ENCODE assay signal across 1 cellular context in the genomic region with DNA sequence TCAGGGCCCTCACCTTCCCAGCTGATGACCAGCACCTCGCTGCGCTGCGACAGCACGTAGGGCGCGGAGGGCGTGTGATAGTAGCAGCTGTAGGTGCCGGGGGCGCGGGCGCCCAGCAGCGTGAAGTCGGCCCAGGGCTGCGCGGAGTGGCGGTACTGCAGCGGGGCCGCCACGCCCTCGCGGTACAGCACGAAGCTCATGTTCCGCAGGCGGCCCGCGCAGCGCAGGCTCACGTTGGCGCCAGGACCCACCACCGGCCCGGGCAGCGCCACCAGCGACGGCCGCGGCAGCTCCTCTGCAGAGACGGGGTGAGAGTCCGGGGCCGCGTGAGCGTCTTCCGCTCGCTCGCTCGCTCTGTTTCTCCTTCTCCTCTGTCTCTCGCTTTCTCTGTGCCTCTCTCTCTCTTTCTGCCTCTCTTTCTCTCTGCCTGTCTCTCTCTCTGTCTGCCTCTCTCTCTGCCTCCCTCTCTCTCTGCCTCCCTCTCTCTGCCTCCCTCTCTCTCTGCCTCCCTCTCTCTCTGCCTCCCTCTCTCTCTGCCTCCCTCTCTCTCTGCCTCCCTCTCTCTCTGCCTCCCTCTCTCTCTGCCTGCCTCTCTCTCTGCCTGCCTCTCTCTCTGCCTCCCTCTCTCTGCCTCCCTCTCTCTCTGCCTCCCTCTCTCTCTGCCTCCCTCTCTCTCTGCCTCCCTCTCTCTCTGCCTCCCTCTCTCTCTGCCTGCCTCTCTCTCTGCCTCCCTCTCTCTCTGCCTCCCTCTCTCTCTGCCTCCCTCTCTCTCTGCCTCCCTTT.
TF ChIP-seq lines count a peak whose summit lies in the region.
"Not testable (repeated sequence)": the region's sequence is repeated elsewhere in the genome, so short reads cannot be mapped to it uniquely, and the experiment has no call there.

No MANE protein-coding gene starts in this region.

TF ChIP-seq in K562, 482 proteins besides CTCF, POLR2A, EP300 and RAD21 (continues in another document):
- not testable (repeated sequence) for TF ChIP-seq ETV6 (IDR thresholded peaks at IDR 0.05; ENCODE audit: borderline replicate concordance in 1 of 2, low read depth in 2 of 2, low read length in 1 of 2); ATF1 (CRISPR knock-in tag; IDR thresholded peaks at IDR 0.05); JUN (IDR thresholded peaks at IDR 0.05; ENCODE audit: borderline replicate concordance, low read depth, low read length); TEAD4 (IDR thresholded peaks at IDR 0.05; ENCODE audit: low read length); CREB1 (IDR thresholded peaks at IDR 0.05); FOXM1 (IDR thresholded peaks at IDR 0.05; ENCODE audit: low read depth)
- TF ChIP-seq ETV6 (CRISPR knock-in tag; IDR thresholded peaks at IDR 0.05; ENCODE audit: borderline replicate concordance) (peak; percentile 88; the same call in 1 of the 2 replicates), ZBTB1 (CRISPR knock-in tag; IDR thresholded peaks at IDR 0.05; ENCODE audit: borderline replicate concordance, low read depth) (peak; percentile 73; the same call in 1 of the 2 replicates), GABPB1 (CRISPR knock-in tag; IDR thresholded peaks at IDR 0.05) (peak; percentile 61; the same call in 1 of the 2 replicates), ZFX (CRISPR knock-in tag; IDR thresholded peaks at IDR 0.05) (peak; percentile 81), RBFOX2 (IDR thresholded peaks at IDR 0.05; ENCODE audit: low read depth, low read length) (peak; percentile 56), ZNF263 (CRISPR knock-in tag; IDR thresholded peaks at IDR 0.05; ENCODE audit: borderline replicate concordance) (peak; percentile 44; the same call in 1 of the 2 replicates), NR1H2 (CRISPR knock-in tag; IDR thresholded peaks at IDR 0.05) (peak; percentile 95; the same call in 1 of the 2 replicates), POLR2G (IDR thresholded peaks at IDR 0.05; ENCODE audit: low read depth, low read length) (peak; percentile 50), ZNF282 (CRISPR knock-in tag; IDR thresholded peaks at IDR 0.05) (peak; percentile 58; the same call in 1 of the 2 replicates), TEAD1 (CRISPR knock-in tag; IDR thresholded peaks at IDR 0.05) (peak in 1 of 2 experiments; percentile 80; a peak in 1 of 4 replicates), TGIF2 (CRISPR knock-in tag; IDR thresholded peaks at IDR 0.05) (peak; percentile 92; the same call in 1 of the 2 replicates), ATF1 (tag; IDR thresholded peaks at IDR 0.05) (0 out of 2 replicates have a peak, but pooled peaks have one; percentile 11), STAG1 (CRISPR knock-in tag; IDR thresholded peaks at IDR 0.05; ENCODE audit: borderline replicate concordance) (peak; percentile 43; the same call in 1 of the 2 replicates), CXXC5 (CRISPR knock-in tag; IDR thresholded peaks at IDR 0.05) (peak; percentile 70), JUN (CRISPR knock-in tag; IDR thresholded peaks at IDR 0.05; ENCODE audit: borderline replicate concordance) (peak; percentile 63; the same call in 1 of the 2 replicates), GATAD2A (IDR thresholded peaks at IDR 0.05) (0 out of 2 replicates have a peak, but pooled peaks have one; percentile 31), PHF8 (IDR thresholded peaks at IDR 0.05; ENCODE audit: borderline replicate concordance, low read length) (peak; percentile 14; the same call in 1 of the 2 replicates), RBBP5 (IDR thresholded peaks at IDR 0.05; ENCODE audit: borderline replicate concordance, insufficient read depth, low read length, poor library complexity, severe bottlenecking) (peak; percentile 48), HDAC8 (tag; IDR thresholded peaks at IDR 0.05) (0 out of 2 replicates have a peak, but pooled peaks have one; percentile 25), TEAD4 (CRISPR knock-in tag; IDR thresholded peaks at IDR 0.05; ENCODE audit: borderline replicate concordance) (peak; percentile 92; the same call in 1 of the 2 replicates), FOXA3 (CRISPR knock-in tag; conservative IDR thresholded peaks at IDR 0.05 in 1 of 2, IDR thresholded peaks at IDR 0.05 in 1 of 2) (peak in 1 of 2 experiments; percentile 72; a peak in 1 of 4 replicates), NRF1 (conservative IDR thresholded peaks at IDR 0.05 in 1 of 2, IDR thresholded peaks at IDR 0.05 in 1 of 2) (peak; percentile 81 to 85), ZNF124 (CRISPR knock-in tag; IDR thresholded peaks at IDR 0.05) (peak; percentile 81; the same call in 1 of the 2 replicates), CBFB (CRISPR knock-in tag; IDR thresholded peaks at IDR 0.05) (peak; percentile 64), CREB1 (CRISPR knock-in tag; IDR thresholded peaks at IDR 0.05) (peak; percentile 65), NR3C1 (CRISPR knock-in tag; IDR thresholded peaks at IDR 0.05) (peak; percentile 90), FOXM1 (CRISPR knock-in tag; IDR thresholded peaks at IDR 0.05; ENCODE audit: low read depth) (peak; percentile 96), ZNF232 (CRISPR knock-in tag; IDR thresholded peaks at IDR 0.05) (peak; percentile 89; the same call in 1 of the 2 replicates), SIN3A (IDR thresholded peaks at IDR 0.05; ENCODE audit: borderline replicate concordance in 2 of 2, control insufficient read depth in 1 of 2, low read depth in 2 of 2, low read length in 2 of 2) (peak in 1 of 2 experiments; percentile 17; a peak in 1 of 4 replicates), ZNF217 (CRISPR knock-in tag; IDR thresholded peaks at IDR 0.05) (0 out of 2 replicates have a peak, but pooled peaks have one; percentile 3), L3MBTL2 (IDR thresholded peaks at IDR 0.05) (peak; percentile 98), HMGN3 (IDR thresholded peaks at IDR 0.05; ENCODE audit: borderline replicate concordance, extremely low read depth, insufficient read length, low read depth, low read length) (peak; percentile 47), ZNF431 (CRISPR knock-in tag; IDR thresholded peaks at IDR 0.05) (peak; percentile 84)
- TF ChIP-seq, protein P1, sequence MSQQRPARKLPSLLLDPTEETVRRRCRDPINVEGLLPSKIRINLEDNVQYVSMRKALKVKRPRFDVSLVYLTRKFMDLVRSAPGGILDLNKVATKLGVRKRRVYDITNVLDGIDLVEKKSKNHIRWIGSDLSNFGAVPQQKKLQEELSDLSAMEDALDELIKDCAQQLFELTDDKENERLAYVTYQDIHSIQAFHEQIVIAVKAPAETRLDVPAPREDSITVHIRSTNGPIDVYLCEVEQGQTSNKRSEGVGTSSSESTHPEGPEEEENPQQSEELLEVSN (IDR thresholded peaks at IDR 0.05; ENCODE audit: borderline replicate concordance in 1 of 2, extremely low read depth in 1 of 2, insufficient read depth in 1 of 2, insufficient read length in 1 of 2, low read depth in 1 of 2, low read length in 1 of 2, poor library complexity in 1 of 2, severe bottlenecking in 1 of 2), result peak; percentile 94 to 99
- TF ChIP-seq, protein P2, sequence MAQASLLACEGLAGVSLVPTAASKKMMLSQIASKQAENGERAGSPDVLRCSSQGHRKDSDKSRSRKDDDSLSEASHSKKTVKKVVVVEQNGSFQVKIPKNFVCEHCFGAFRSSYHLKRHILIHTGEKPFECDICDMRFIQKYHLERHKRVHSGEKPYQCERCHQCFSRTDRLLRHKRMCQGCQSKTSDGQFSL (CRISPR knock-in tag; IDR thresholded peaks at IDR 0.05), result peak; percentile 50; the same call in 1 of the 2 replicates
- TF ChIP-seq, protein P2 (tag; IDR thresholded peaks at IDR 0.05), result not testable (repeated sequence)
- TF ChIP-seq, protein P3, sequence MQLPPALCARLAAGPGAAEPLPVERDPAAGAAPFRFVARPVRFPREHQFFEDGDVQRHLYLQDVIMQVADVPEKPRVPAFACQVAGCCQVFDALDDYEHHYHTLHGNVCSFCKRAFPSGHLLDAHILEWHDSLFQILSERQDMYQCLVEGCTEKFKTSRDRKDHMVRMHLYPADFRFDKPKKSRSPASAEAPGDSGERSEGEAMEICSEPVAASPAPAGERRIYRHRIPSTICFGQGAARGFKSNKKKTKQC (CRISPR knock-in tag; IDR thresholded peaks at IDR 0.05), result peak; percentile 95
- TF ChIP-seq, protein P4, sequence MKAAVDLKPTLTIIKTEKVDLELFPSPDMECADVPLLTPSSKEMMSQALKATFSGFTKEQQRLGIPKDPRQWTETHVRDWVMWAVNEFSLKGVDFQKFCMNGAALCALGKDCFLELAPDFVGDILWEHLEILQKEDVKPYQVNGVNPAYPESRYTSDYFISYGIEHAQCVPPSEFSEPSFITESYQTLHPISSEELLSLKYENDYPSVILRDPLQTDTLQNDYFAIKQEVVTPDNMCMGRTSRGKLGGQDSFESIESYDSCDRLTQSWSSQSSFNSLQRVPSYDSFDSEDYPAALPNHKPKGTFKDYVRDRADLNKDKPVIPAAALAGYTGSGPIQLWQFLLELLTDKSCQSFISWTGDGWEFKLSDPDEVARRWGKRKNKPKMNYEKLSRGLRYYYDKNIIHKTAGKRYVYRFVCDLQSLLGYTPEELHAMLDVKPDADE (conservative IDR thresholded peaks at IDR 0.05; ENCODE audit: control insufficient read depth, low read depth, low read length), result 0 out of 2 replicates have a peak, but pooled peaks have one; percentile 26
- TF ChIP-seq, protein P5, sequence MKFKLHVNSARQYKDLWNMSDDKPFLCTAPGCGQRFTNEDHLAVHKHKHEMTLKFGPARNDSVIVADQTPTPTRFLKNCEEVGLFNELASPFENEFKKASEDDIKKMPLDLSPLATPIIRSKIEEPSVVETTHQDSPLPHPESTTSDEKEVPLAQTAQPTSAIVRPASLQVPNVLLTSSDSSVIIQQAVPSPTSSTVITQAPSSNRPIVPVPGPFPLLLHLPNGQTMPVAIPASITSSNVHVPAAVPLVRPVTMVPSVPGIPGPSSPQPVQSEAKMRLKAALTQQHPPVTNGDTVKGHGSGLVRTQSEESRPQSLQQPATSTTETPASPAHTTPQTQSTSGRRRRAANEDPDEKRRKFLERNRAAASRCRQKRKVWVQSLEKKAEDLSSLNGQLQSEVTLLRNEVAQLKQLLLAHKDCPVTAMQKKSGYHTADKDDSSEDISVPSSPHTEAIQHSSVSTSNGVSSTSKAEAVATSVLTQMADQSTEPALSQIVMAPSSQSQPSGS (CRISPR knock-in tag; IDR thresholded peaks at IDR 0.05), result peak; percentile 66; the same call in 1 of the 2 replicates
- TF ChIP-seq, protein P6, sequence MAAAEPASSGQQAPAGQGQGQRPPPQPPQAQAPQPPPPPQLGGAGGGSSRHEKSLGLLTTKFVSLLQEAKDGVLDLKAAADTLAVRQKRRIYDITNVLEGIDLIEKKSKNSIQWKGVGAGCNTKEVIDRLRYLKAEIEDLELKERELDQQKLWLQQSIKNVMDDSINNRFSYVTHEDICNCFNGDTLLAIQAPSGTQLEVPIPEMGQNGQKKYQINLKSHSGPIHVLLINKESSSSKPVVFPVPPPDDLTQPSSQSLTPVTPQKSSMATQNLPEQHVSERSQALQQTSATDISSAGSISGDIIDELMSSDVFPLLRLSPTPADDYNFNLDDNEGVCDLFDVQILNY (CRISPR knock-in tag; IDR thresholded peaks at IDR 0.05), result 0 out of 2 replicates have a peak, but pooled peaks have one; percentile 77
- TF ChIP-seq, protein P7, sequence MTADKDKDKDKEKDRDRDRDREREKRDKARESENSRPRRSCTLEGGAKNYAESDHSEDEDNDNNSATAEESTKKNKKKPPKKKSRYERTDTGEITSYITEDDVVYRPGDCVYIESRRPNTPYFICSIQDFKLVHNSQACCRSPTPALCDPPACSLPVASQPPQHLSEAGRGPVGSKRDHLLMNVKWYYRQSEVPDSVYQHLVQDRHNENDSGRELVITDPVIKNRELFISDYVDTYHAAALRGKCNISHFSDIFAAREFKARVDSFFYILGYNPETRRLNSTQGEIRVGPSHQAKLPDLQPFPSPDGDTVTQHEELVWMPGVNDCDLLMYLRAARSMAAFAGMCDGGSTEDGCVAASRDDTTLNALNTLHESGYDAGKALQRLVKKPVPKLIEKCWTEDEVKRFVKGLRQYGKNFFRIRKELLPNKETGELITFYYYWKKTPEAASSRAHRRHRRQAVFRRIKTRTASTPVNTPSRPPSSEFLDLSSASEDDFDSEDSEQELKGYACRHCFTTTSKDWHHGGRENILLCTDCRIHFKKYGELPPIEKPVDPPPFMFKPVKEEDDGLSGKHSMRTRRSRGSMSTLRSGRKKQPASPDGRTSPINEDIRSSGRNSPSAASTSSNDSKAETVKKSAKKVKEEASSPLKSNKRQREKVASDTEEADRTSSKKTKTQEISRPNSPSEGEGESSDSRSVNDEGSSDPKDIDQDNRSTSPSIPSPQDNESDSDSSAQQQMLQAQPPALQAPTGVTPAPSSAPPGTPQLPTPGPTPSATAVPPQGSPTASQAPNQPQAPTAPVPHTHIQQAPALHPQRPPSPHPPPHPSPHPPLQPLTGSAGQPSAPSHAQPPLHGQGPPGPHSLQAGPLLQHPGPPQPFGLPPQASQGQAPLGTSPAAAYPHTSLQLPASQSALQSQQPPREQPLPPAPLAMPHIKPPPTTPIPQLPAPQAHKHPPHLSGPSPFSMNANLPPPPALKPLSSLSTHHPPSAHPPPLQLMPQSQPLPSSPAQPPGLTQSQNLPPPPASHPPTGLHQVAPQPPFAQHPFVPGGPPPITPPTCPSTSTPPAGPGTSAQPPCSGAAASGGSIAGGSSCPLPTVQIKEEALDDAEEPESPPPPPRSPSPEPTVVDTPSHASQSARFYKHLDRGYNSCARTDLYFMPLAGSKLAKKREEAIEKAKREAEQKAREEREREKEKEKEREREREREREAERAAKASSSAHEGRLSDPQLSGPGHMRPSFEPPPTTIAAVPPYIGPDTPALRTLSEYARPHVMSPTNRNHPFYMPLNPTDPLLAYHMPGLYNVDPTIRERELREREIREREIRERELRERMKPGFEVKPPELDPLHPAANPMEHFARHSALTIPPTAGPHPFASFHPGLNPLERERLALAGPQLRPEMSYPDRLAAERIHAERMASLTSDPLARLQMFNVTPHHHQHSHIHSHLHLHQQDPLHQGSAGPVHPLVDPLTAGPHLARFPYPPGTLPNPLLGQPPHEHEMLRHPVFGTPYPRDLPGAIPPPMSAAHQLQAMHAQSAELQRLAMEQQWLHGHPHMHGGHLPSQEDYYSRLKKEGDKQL (CRISPR knock-in tag; IDR thresholded peaks at IDR 0.05; ENCODE audit: borderline replicate concordance), result peak; percentile 89; the same call in 1 of the 2 replicates
- TF ChIP-seq, protein P8, sequence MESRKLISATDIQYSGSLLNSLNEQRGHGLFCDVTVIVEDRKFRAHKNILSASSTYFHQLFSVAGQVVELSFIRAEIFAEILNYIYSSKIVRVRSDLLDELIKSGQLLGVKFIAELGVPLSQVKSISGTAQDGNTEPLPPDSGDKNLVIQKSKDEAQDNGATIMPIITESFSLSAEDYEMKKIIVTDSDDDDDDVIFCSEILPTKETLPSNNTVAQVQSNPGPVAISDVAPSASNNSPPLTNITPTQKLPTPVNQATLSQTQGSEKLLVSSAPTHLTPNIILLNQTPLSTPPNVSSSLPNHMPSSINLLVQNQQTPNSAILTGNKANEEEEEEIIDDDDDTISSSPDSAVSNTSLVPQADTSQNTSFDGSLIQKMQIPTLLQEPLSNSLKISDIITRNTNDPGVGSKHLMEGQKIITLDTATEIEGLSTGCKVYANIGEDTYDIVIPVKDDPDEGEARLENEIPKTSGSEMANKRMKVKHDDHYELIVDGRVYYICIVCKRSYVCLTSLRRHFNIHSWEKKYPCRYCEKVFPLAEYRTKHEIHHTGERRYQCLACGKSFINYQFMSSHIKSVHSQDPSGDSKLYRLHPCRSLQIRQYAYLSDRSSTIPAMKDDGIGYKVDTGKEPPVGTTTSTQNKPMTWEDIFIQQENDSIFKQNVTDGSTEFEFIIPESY (CRISPR knock-in tag; IDR thresholded peaks at IDR 0.05), result peak; percentile 80
